In genomic region chr1:247347395-247348222, GRCh38 we compare ENCODE assay signal across 15 cellular contexts. TPM values are rescaled to one million over a fixed set of nuclear protein-coding genes. Genes with fewer than 3 reads are reported as not detected.
DNase-seq lines count a peak whose midpoint lies in the region; ATAC-seq and TF ChIP-seq lines count a peak whose summit lies in the region.
"Had no signal": no experiment of that assay in that cellular context is flagged by ENCODE, and none has a peak within 500 bp of the region (broad histone marks: within the 10 kb centered on the region; RNA-seq: fewer than 3 reads in every experiment).

No MANE protein-coding gene starts in this region.

- peak; percentile 36 for ATAC-seq in activated naive CD8-positive, alpha-beta T cell treated with anti-CD3 and anti-CD28 coated beads, Interleukin-2, amount 10 ng/mL, durations not matched to agents 7 days and 5 days (ENCODE audit: low read depth)
- ATAC-seq in activated naive CD8-positive, alpha-beta T cell treated with anti-CD3 and anti-CD28 coated beads, Interleukin-2, amount 50 U/mL, for 24 hours, result no peak
- ATAC-seq in HG02623 (IDR thresholded peaks at IDR 0.05; ENCODE audit: unreplicated experiment), result no peak
- ATAC-seq: A549, SK-N-SH treated with all-trans-retinoic acid at 6 μM for 48 hours had no signal

- H3K4me3 Mint-ChIP-seq in activated naive CD8-positive, alpha-beta T cell treated with anti-CD3 and anti-CD28 coated beads, Interleukin-2, amount 10 ng/mL, durations not matched to agents 7 days and 5 days, result peak overlapping the region; percentile 42
- no peak overlapping the region for H3K4me3 Mint-ChIP-seq in activated naive CD8-positive, alpha-beta T cell treated with anti-CD3 and anti-CD28 coated beads, Interleukin-2, amount 50 U/mL, for 24 hours
- no peak overlapping the region for H3K4me3 Mint-ChIP-seq in mesothelial cell of epicardium

- no peak overlapping the region for H4K91ac ChIP-seq in mesenchymal stem cell (ENCODE audit: low read length)

- no peak overlapping the region for H4K8ac ChIP-seq in mesenchymal stem cell (ENCODE audit: low read length)

- peaks cover 32% of the 10 kb centered on the region for H3K79me1 ChIP-seq in mesenchymal stem cell (replicated peaks; ENCODE audit: low read length, poor library complexity, severe bottlenecking)

- no peak overlapping the region for H3K14ac ChIP-seq in mesenchymal stem cell (ENCODE audit: low read length in 2 of 2)

- no peaks in the 10 kb centered on the region for H3K27me3 Mint-ChIP-seq in activated naive CD8-positive, alpha-beta T cell treated with anti-CD3 and anti-CD28 coated beads, Interleukin-2, amount 10 ng/mL, durations not matched to agents 7 days and 5 days
- H3K27me3 Mint-ChIP-seq in activated naive CD8-positive, alpha-beta T cell treated with anti-CD3 and anti-CD28 coated beads, Interleukin-2, amount 50 U/mL, for 24 hours, result peaks cover 20% of the 10 kb centered on the region
- H3K27me3 Mint-ChIP-seq in mesothelial cell of epicardium (ENCODE audit: low read depth), result no peaks in the 10 kb centered on the region

- WGBS in esophagus squamous epithelium, 2 donors, result 43 to 44% methylated on average over 7 to 11 of the region's 33 CpGs
- WGBS in mesenchymal stem cell, result 81% methylated on average over 26 of the region's 33 CpGs

- H2BK5ac ChIP-seq in mesenchymal stem cell (ENCODE audit: low read depth, low read length, poor library complexity, severe bottlenecking), result no peak overlapping the region

- H3K27me3 ChIP-seq in esophagus squamous epithelium, result peaks cover 0 to 16% (median 0%) of the 10 kb centered on the region in 4 donors
- no peaks in the 10 kb centered on the region for H3K27me3 ChIP-seq in mesenchymal stem cell (ENCODE audit: control insufficient read depth in 1 of 2, insufficient read depth in 1 of 2, low read length in 2 of 2)
- no peaks in the 10 kb centered on the region for H3K27me3 ChIP-seq in vagina

- H3K36me3 ChIP-seq in esophagus squamous epithelium (no peaks in the 10 kb centered on the region), mesenchymal stem cell (ENCODE audit: control insufficient read depth in 1 of 2, insufficient read depth in 2 of 2, low read depth in 1 of 2, low read length in 2 of 2) (peaks cover 0 to 3% of the 10 kb centered on the region in 2 experiments), vagina (no peaks in the 10 kb centered on the region)

- H3K9ac ChIP-seq in mesenchymal stem cell (ENCODE audit: low read length), result peak overlapping the region; percentile 79

- H2AFZ ChIP-seq in mesenchymal stem cell (ENCODE audit: low read depth, low read length), result no peak overlapping the region

- H3K4me3 ChIP-seq in esophagus squamous epithelium, result peak overlapping the region; percentile 7 to 53 (median 16)
- H3K4me3 ChIP-seq in mesenchymal stem cell (ENCODE audit: insufficient read depth in 1 of 2, low read depth in 1 of 2, low read length in 2 of 2), result peak overlapping the region in 1 of 2 experiments; percentile 70
- peak overlapping the region; percentile 37 to 39 for H3K4me3 ChIP-seq in vagina
- H3K4me3 ChIP-seq: A549 had no signal

- peak overlapping the region in 1 of 4 donors; percentile 2 for H3K27ac ChIP-seq in esophagus squamous epithelium
- H3K27ac ChIP-seq in mesenchymal stem cell (ENCODE audit: low read length, poor library complexity, severe bottlenecking), result no peak overlapping the region
- H3K27ac ChIP-seq in vagina, result peak overlapping the region; percentile 57
- H3K27ac ChIP-seq: A549 had no signal

- H3K18ac ChIP-seq in mesenchymal stem cell (ENCODE audit: low read depth in 1 of 2, low read length in 2 of 2), result no peak overlapping the region

- H3K23ac ChIP-seq in mesenchymal stem cell (ENCODE audit: low read length in 2 of 2), result no peak overlapping the region

- peaks cover 14% of the 10 kb centered on the region for H3K4me1 Mint-ChIP-seq in activated naive CD8-positive, alpha-beta T cell treated with anti-CD3 and anti-CD28 coated beads, Interleukin-2, amount 10 ng/mL, durations not matched to agents 7 days and 5 days
- peaks cover 9% of the 10 kb centered on the region for H3K4me1 Mint-ChIP-seq in activated naive CD8-positive, alpha-beta T cell treated with anti-CD3 and anti-CD28 coated beads, Interleukin-2, amount 50 U/mL, for 24 hours
- no peaks in the 10 kb centered on the region for H3K4me1 Mint-ChIP-seq in mesothelial cell of epicardium

- intact Hi-C loops in esophagus squamous epithelium (cut with DNase I), result no loop called here
- intact Hi-C loops in vagina (cut with DNase I), result no loop called here

- H3K36me3 Mint-ChIP-seq in activated naive CD8-positive, alpha-beta T cell treated with anti-CD3 and anti-CD28 coated beads, Interleukin-2, amount 10 ng/mL, durations not matched to agents 7 days and 5 days, result peaks cover 6% of the 10 kb centered on the region
- no peaks in the 10 kb centered on the region for H3K36me3 Mint-ChIP-seq in activated naive CD8-positive, alpha-beta T cell treated with anti-CD3 and anti-CD28 coated beads, Interleukin-2, amount 50 U/mL, for 24 hours (ENCODE audit: low read depth)
- H3K36me3 Mint-ChIP-seq in mesothelial cell of epicardium, result peaks cover 2% of the 10 kb centered on the region

- TF ChIP-seq CTCF in esophagus squamous epithelium (IDR thresholded peaks at IDR 0.05), result no peak
- TF ChIP-seq CTCF in vagina (IDR thresholded peaks at IDR 0.05), result no peak
- TF ChIP-seq CTCF in mesothelial cell of epicardium (IDR thresholded peaks at IDR 0.05; ENCODE audit: unreplicated experiment), result no peak

- no peak overlapping the region for H2AK5ac ChIP-seq in mesenchymal stem cell (ENCODE audit: low read length, severe bottlenecking)

- H2BK120ac ChIP-seq in mesenchymal stem cell (ENCODE audit: low read depth, low read length), result no peak overlapping the region

- H3K9me3 Mint-ChIP-seq in activated naive CD8-positive, alpha-beta T cell treated with anti-CD3 and anti-CD28 coated beads, Interleukin-2, amount 10 ng/mL, durations not matched to agents 7 days and 5 days, result peaks cover 2% of the 10 kb centered on the region
- no peaks in the 10 kb centered on the region for H3K9me3 Mint-ChIP-seq in activated naive CD8-positive, alpha-beta T cell treated with anti-CD3 and anti-CD28 coated beads, Interleukin-2, amount 50 U/mL, for 24 hours
- peaks cover 3% of the 10 kb centered on the region for H3K9me3 Mint-ChIP-seq in mesothelial cell of epicardium

- no peak overlapping the region for H3K4me2 ChIP-seq in mesenchymal stem cell (ENCODE audit: low read length, poor library complexity, severe bottlenecking)
- H3K4me2 ChIP-seq: A549 had no signal

- H3K9me3 ChIP-seq in esophagus squamous epithelium (no peaks in the 10 kb centered on the region), mesenchymal stem cell (ENCODE audit: control insufficient read depth, low read length) (no peaks in the 10 kb centered on the region), vagina (no peaks in the 10 kb centered on the region)
- H3K9me3 ChIP-seq: A549 had no signal

- TF ChIP-seq POLR2A in esophagus squamous epithelium (IDR thresholded peaks at IDR 0.05) (no peak), vagina (IDR thresholded peaks at IDR 0.05) (no peak)

- H3K4me1 ChIP-seq in esophagus squamous epithelium (peaks cover 0 to 15% (median 4%) of the 10 kb centered on the region in 3 donors), mesenchymal stem cell (ENCODE audit: control insufficient read depth, insufficient read depth, low read depth, low read length) (peaks cover 5% of the 10 kb centered on the region), vagina (peaks cover 17% of the 10 kb centered on the region)

- no peak overlapping the region for H3K27ac Mint-ChIP-seq in activated naive CD8-positive, alpha-beta T cell treated with anti-CD3 and anti-CD28 coated beads, Interleukin-2, amount 10 ng/mL, durations not matched to agents 7 days and 5 days
- no peak overlapping the region for H3K27ac Mint-ChIP-seq in activated naive CD8-positive, alpha-beta T cell treated with anti-CD3 and anti-CD28 coated beads, Interleukin-2, amount 50 U/mL, for 24 hours
- H3K27ac Mint-ChIP-seq in mesothelial cell of epicardium, result no peak overlapping the region

- no peak overlapping the region for H3K4ac ChIP-seq in mesenchymal stem cell (ENCODE audit: low read depth in 1 of 2, low read length in 2 of 2)

- POLR2A ChIA-PET in activated naive CD8-positive, alpha-beta T cell treated with anti-CD3 and anti-CD28 coated beads, Interleukin-2, amount 10 ng/mL, durations not matched to agents 7 days and 5 days (lab: Charles Lee), result interaction anchor here (0.8 kb wide), 1 partner anchor 137 kb away, joined by 3 read pairs; no protein-coding TSS in a partner anchor

- no peak overlapping the region for H2BK12ac ChIP-seq in mesenchymal stem cell (ENCODE audit: low read length in 2 of 2)

- DNase-seq in activated naive CD8-positive, alpha-beta T cell treated with anti-CD3 and anti-CD28 coated beads, Interleukin-2, amount 10 ng/mL, durations not matched to agents 7 days and 5 days, result no peak
- no peak for DNase-seq in activated naive CD8-positive, alpha-beta T cell treated with anti-CD3 and anti-CD28 coated beads, Interleukin-2, amount 50 U/mL, for 24 hours
- DNase-seq in esophagus squamous epithelium (lab: John Stamatoyannopoulos, UW), result no peak
- no peak for DNase-seq in mesenchymal stem cell
- DNase-seq in vagina (ENCODE audit: extremely low spot score in 2 of 2), result no peak
- DNase-seq in NCI-H1105 (lab: John Stamatoyannopoulos, UW), result no peak
- DNase-seq in mesothelial cell of epicardium (ENCODE audit: low spot score in 2 of 2, unreplicated experiment in 2 of 2), result no peak
- DNase-seq: activated CD4-positive, alpha-beta T cell treated with anti-CD3 and anti-CD28 coated beads, Interleukin-2, amount 50 U/mL, for 4 hours; activated naive CD4-positive, alpha-beta T cell treated with anti-CD3 and anti-CD28 coated beads, Interleukin-2, amount 50 U/mL, for 16 hours; DMS153; NCI-H1417; NCI-H774 had no signal

- no peak overlapping the region for H2BK15ac ChIP-seq in mesenchymal stem cell (ENCODE audit: low read depth, poor library complexity, severe bottlenecking)

RNA-seq across cellular contexts. Expression of gene ZNF496, which starts 15.9 kb away (rescaled TPM):
- total RNA-seq in activated naive CD8-positive, alpha-beta T cell treated with anti-CD3 and anti-CD28 coated beads, Interleukin-2, amount 10 ng/mL, durations not matched to agents 7 days and 5 days, result 10 to 100 TPM; 25.9 to 26.6 TPM
- total RNA-seq in esophagus squamous epithelium, result 10 to 100 TPM in 1 of 4 donors, 1 to 10 TPM in 3; 8.9 to 21.2 (median 9.5) TPM
- polyA plus RNA-seq in mesenchymal stem cell (2013, experiment 1 of 2), result 12.9 TPM
- polyA plus RNA-seq in mesenchymal stem cell (2013, experiment 2 of 2), result 12.9 TPM
- 39.0 TPM for total RNA-seq in vagina
- total RNA-seq in mesothelial cell of epicardium, result 61.5 to 70.6 TPM (median 69.0 TPM) in 3 replicates
